ENCODE assay signal across 2 cellular contexts in genomic region chr2:122743031-122743675, GRCh38.
TF ChIP-seq lines count a peak whose summit lies in the region.

No MANE protein-coding gene starts in this region.

TF ChIP-seq in GM23338, 12 proteins besides CTCF, POLR2A, EP300 and RAD21 (continued from another document):
- no peak for TF ChIP-seq ZNF462 (CRISPR knock-in tag; IDR thresholded peaks at IDR 0.05)
- no peak for TF ChIP-seq NANOG (IDR thresholded peaks at IDR 0.05; ENCODE audit: borderline replicate concordance)
- no peak for TF ChIP-seq ZNF331 (CRISPR knock-in tag; IDR thresholded peaks at IDR 0.05; ENCODE audit: low read depth)
- TF ChIP-seq STAT1 (IDR thresholded peaks at IDR 0.05; ENCODE audit: unreplicated experiment) = no peak
- no peak for TF ChIP-seq EZH2 (IDR thresholded peaks at IDR 0.05; ENCODE audit: low read depth, unreplicated experiment)
- no peak for TF ChIP-seq CREB1 (CRISPR knock-in tag; IDR thresholded peaks at IDR 0.05; ENCODE audit: low read depth)
- no peak for TF ChIP-seq JUNB (IDR thresholded peaks at IDR 0.05; ENCODE audit: unreplicated experiment)
- TF ChIP-seq POLR2AphosphoS5 (IDR thresholded peaks at IDR 0.05; ENCODE audit: low read depth) = no peak
- TF ChIP-seq REST (IDR thresholded peaks at IDR 0.05; ENCODE audit: unreplicated experiment) = no peak
- no peak for TF ChIP-seq ZNF114 (CRISPR knock-in tag; IDR thresholded peaks at IDR 0.05)
- TF ChIP-seq ETS1 (IDR thresholded peaks at IDR 0.05) = no peak

TF ChIP-seq in GM12878, 131 proteins besides CTCF, POLR2A, EP300 and RAD21 (continued from another document):
- no peak for TF ChIP-seq MEF2A (IDR thresholded peaks at IDR 0.05; ENCODE audit: insufficient read depth, low read depth, low read length)
- TF ChIP-seq HDGF (IDR thresholded peaks at IDR 0.05) = peak; percentile 41; the same call in 1 of the 2 replicates
- TF ChIP-seq IKZF2 (IDR thresholded peaks at IDR 0.05) = peak in 1 of 2 experiments; percentile 40; a peak in 2 of 4 replicates
- TF ChIP-seq RAD51 (IDR thresholded peaks at IDR 0.05) = peak; percentile 64; the same call in 1 of the 2 replicates
- 0 out of 2 replicates have a peak, but pooled peaks have one; percentile 1 for TF ChIP-seq NR2F1 (conservative IDR thresholded peaks at IDR 0.05)
- peak; percentile 30 for TF ChIP-seq SMAD1 (IDR thresholded peaks at IDR 0.05; ENCODE audit: low read depth, partially characterized antibody)
- TF ChIP-seq NBN (IDR thresholded peaks at IDR 0.05) = 0 out of 2 replicates have a peak, but pooled peaks have one; percentile 8
- TF ChIP-seq SPI1 (IDR thresholded peaks at IDR 0.05; ENCODE audit: borderline replicate concordance, insufficient read depth, low read depth, low read length) = no peak
